1 cellular context compared by ENCODE assay signal in the genomic region with DNA sequence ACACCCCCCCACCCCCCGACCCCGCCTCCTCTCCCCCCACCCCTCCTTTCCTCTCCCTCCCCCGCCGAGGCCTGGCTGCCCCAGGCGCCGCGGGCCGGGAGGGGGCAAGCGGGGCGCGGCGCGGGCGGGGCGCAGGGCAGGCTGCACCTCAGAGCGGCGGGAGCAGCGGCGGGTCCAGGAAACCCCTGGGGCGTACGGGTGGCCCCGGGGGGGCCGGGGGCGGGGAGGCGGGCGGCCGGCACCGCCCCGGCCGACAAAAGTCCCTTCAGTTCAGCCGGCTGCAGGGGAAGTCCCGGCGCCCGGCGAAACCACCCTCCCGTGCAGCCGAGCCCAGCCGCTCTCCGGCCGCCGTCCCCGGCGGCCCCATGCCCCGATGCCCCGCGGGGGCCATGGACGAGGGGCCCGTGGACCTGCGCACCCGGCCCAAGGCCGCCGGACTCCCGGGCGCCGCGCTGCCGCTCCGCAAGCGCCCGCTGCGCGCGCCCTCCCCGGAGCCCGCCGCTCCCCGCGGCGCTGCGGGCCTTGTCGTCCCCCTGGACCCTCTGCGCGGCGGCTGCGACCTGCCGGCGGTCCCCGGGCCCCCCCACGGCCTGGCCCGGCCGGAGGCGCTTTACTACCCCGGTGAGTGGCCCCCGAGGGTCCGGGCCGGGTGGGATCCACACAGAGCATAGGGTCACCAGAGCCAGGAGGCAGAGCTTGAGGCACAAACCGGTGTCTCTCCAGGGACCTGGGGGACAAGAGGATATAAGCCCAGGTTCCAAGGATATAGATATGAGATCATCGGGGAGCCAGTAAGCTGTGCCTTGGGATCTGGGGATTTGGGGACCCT.
TF ChIP-seq lines count a peak whose summit lies in the region.

A gene with protein sequence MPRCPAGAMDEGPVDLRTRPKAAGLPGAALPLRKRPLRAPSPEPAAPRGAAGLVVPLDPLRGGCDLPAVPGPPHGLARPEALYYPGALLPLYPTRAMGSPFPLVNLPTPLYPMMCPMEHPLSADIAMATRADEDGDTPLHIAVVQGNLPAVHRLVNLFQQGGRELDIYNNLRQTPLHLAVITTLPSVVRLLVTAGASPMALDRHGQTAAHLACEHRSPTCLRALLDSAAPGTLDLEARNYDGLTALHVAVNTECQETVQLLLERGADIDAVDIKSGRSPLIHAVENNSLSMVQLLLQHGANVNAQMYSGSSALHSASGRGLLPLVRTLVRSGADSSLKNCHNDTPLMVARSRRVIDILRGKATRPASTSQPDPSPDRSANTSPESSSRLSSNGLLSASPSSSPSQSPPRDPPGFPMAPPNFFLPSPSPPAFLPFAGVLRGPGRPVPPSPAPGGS (plus strand): TSS at position 283 of the 829 bp plus-strand sequence. CDS start 83 bp downstream, at position 366.

TF ChIP-seq in endothelial cell of umbilical vein, 7 proteins besides CTCF, POLR2A, EP300 and RAD21:
- TF ChIP-seq MYC (IDR thresholded peaks at IDR 0.05; ENCODE audit: low read depth, low read length) (no peak), JUN (IDR thresholded peaks at IDR 0.05; ENCODE audit: borderline replicate concordance, insufficient read depth, insufficient read length, low read depth) (no peak), FOS (IDR thresholded peaks at IDR 0.05; ENCODE audit: borderline replicate concordance, insufficient read depth, low read length) (no peak), GATA2 (IDR thresholded peaks at IDR 0.05; ENCODE audit: insufficient read depth, insufficient read length, low read depth, low read length) (no peak), EZH2 (IDR thresholded peaks at IDR 0.05; ENCODE audit: borderline replicate concordance, low read depth, low read length, severe bottlenecking) (no peak), POLR2AphosphoS5 (IDR thresholded peaks at IDR 0.05; ENCODE audit: insufficient read depth, low read depth, low read length) (no peak)
- TF ChIP-seq, protein P1, sequence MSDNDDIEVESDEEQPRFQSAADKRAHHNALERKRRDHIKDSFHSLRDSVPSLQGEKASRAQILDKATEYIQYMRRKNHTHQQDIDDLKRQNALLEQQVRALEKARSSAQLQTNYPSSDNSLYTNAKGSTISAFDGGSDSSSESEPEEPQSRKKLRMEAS (IDR thresholded peaks at IDR 0.05; ENCODE audit: insufficient read depth, insufficient read length), result no peak
